Comparison of ENCODE assay signal across 15 cellular contexts in genomic region chr4:114547340-114548134, GRCh38. TPM values are rescaled to one million over a fixed set of nuclear protein-coding genes. Genes with fewer than 3 reads are reported as not detected.
"Had no signal": no experiment of that assay in that cellular context is flagged by ENCODE, and none has a peak within 500 bp of the region (broad histone marks: within the 10 kb centered on the region; RNA-seq: fewer than 3 reads in every experiment).

No MANE protein-coding gene starts in this region.

- H3K4me1 ChIP-seq: sigmoid colon, spleen, stomach, testis, upper lobe of right lung had no signal

- ATAC-seq: upper lobe of right lung had no signal

- DNase-seq: activated CD4-positive, alpha-beta T cell treated with anti-CD3 and anti-CD28 coated beads, Interleukin-2, amount 50 U/mL, for 48 hours; activated naive CD4-positive, alpha-beta T cell treated with anti-CD3 and anti-CD28 coated beads, Interleukin-2, amount 10 ng/mL, durations not matched to agents 7 days and 5 days; dorsolateral prefrontal cortex; endodermal cell; erythroblast; sigmoid colon; spleen; stomach; testis; upper lobe of right lung had no signal

- H3K27me3 ChIP-seq: dorsolateral prefrontal cortex, sigmoid colon, spleen, stomach, testis, upper lobe of right lung had no signal

- H3K36me3 ChIP-seq: sigmoid colon, spleen, stomach, upper lobe of right lung had no signal

- H3K4me3 ChIP-seq: dorsolateral prefrontal cortex, lung, sigmoid colon, spleen, stomach, testis, upper lobe of right lung had no signal

- H3K27ac ChIP-seq: dorsolateral prefrontal cortex, sigmoid colon, spleen, stomach, testis, upper lobe of right lung had no signal

- FAIRE-seq: astrocyte, islet of Langerhans had no signal

- H3K9me3 ChIP-seq: sigmoid colon, stomach, testis had no signal

RNA-seq across cellular contexts. Expression of gene UGT8, which starts 51.1 kb away (rescaled TPM):
- total RNA-seq: myocyte, pulmonary artery endothelial cell had no signal
